ENCODE assay signal across 9 cellular contexts in genomic region chr16:54287758-54288591, GRCh38. TPM values are rescaled to one million over a fixed set of nuclear protein-coding genes. Genes with fewer than 3 reads are reported as not detected.
DNase-seq lines count a peak whose midpoint lies in the region; ATAC-seq, FAIRE-seq and TF ChIP-seq lines count a peak whose summit lies in the region.
"Had no signal": no experiment of that assay in that cellular context is flagged by ENCODE, and none has a peak within 500 bp of the region (broad histone marks: within the 10 kb centered on the region; RNA-seq: fewer than 3 reads in every experiment).

No MANE protein-coding gene starts in this region.

- H3K27ac ChIP-seq in lower lobe of right lung (peak overlapping the region; percentile 84), MM.1S (ENCODE audit: low read length) (no peak overlapping the region)

- H3K9me3 ChIP-seq in lower lobe of right lung (no peaks in the 10 kb centered on the region), MM.1S (replicated peaks; ENCODE audit: insufficient read depth, low read length) (no peaks in the 10 kb centered on the region)

- no peak for ATAC-seq in activated CD8-positive, alpha-beta T cell treated with anti-CD3 and anti-CD28 coated beads, Interleukin-2, amount 10 ng/mL, durations not matched to agents 7 days and 5 days
- no peak for ATAC-seq in activated CD8-positive, alpha-beta T cell treated with anti-CD3 and anti-CD28 coated beads for 36 hours
- peak; percentile 29 to 45 for ATAC-seq in lower lobe of right lung

- no peak for FAIRE-seq in bronchial epithelial cell (lab: Jason Lieb, UNC)

- H3K4me3 ChIP-seq in bronchial epithelial cell (ENCODE audit: low read depth, low read length) (peak overlapping the region; percentile 90), lower lobe of right lung (peak overlapping the region; percentile 60), MM.1S (ENCODE audit: low read length) (no peak overlapping the region)

- H4K20me1 ChIP-seq in MM.1S (ENCODE audit: insufficient read depth, low read length), result no peaks in the 10 kb centered on the region

- H3K36me3 ChIP-seq in bronchial epithelial cell (ENCODE audit: control insufficient read depth, insufficient read depth, low read length), result peaks cover 1% of the 10 kb centered on the region
- H3K36me3 ChIP-seq in lower lobe of right lung, result no peaks in the 10 kb centered on the region
- no peaks in the 10 kb centered on the region for H3K36me3 ChIP-seq in MM.1S (replicated peaks; ENCODE audit: insufficient read depth, low read length)

- H3K27me3 ChIP-seq in bronchial epithelial cell (ENCODE audit: control insufficient read depth, insufficient read depth, low read length) (no peaks in the 10 kb centered on the region), lower lobe of right lung (ENCODE audit: low read depth) (peaks cover 94% of the 10 kb centered on the region), MM.1S (replicated peaks; ENCODE audit: insufficient read depth, low read length) (peaks cover 3% of the 10 kb centered on the region)

- no peaks in the 10 kb centered on the region for H3K79me2 ChIP-seq in MM.1S (ENCODE audit: low read length)

- H3K27me3 Mint-ChIP-seq in activated CD8-positive, alpha-beta T cell treated with anti-CD3 and anti-CD28 coated beads, Interleukin-2, amount 10 ng/mL, durations not matched to agents 7 days and 5 days (ENCODE audit: low read depth), result peaks cover 75% of the 10 kb centered on the region
- H3K27me3 Mint-ChIP-seq in activated CD8-positive, alpha-beta T cell treated with anti-CD3 and anti-CD28 coated beads for 36 hours, result peaks cover 70% of the 10 kb centered on the region
- peaks cover 75% of the 10 kb centered on the region for H3K27me3 Mint-ChIP-seq in type B pancreatic cell

- CTCF ChIA-PET in activated CD8-positive, alpha-beta T cell treated with anti-CD3 and anti-CD28 coated beads, Interleukin-2, amount 10 ng/mL, durations not matched to agents 7 days and 5 days (lab: Charles Lee), result no interaction called here
- CTCF ChIA-PET in activated CD8-positive, alpha-beta T cell treated with anti-CD3 and anti-CD28 coated beads for 36 hours (lab: Charles Lee), result no interaction called here

- intact Hi-C loops in activated CD8-positive, alpha-beta T cell treated with anti-CD3 and anti-CD28 coated beads for 36 hours (cut with micrococcal nuclease), result loop anchor here (5.0 kb wide), 1 partner anchor 649 kb away; no protein-coding TSS in a partner anchor
- intact Hi-C loops in lower lobe of right lung (cut with DNase I), result no loop called here

- peaks cover 16% of the 10 kb centered on the region for H3K4me1 ChIP-seq in lower lobe of right lung
- H3K4me1 ChIP-seq in MM.1S (ENCODE audit: low read length), result no peaks in the 10 kb centered on the region

- peak overlapping the region; percentile 25 for H3K4me3 Mint-ChIP-seq in activated CD8-positive, alpha-beta T cell treated with anti-CD3 and anti-CD28 coated beads, Interleukin-2, amount 10 ng/mL, durations not matched to agents 7 days and 5 days
- no peak overlapping the region for H3K4me3 Mint-ChIP-seq in activated CD8-positive, alpha-beta T cell treated with anti-CD3 and anti-CD28 coated beads for 36 hours
- H3K4me3 Mint-ChIP-seq in type B pancreatic cell, result peak overlapping the region; percentile 85

- H3K27ac Mint-ChIP-seq in activated CD8-positive, alpha-beta T cell treated with anti-CD3 and anti-CD28 coated beads, Interleukin-2, amount 10 ng/mL, durations not matched to agents 7 days and 5 days, result peak overlapping the region; percentile 61
- H3K27ac Mint-ChIP-seq in activated CD8-positive, alpha-beta T cell treated with anti-CD3 and anti-CD28 coated beads for 36 hours, result no peak overlapping the region
- peak overlapping the region; percentile 9 for H3K27ac Mint-ChIP-seq in type B pancreatic cell
- H3K27ac Mint-ChIP-seq: CD14-positive monocyte had no signal

- peaks cover 17% of the 10 kb centered on the region for H3K4me1 Mint-ChIP-seq in activated CD8-positive, alpha-beta T cell treated with anti-CD3 and anti-CD28 coated beads, Interleukin-2, amount 10 ng/mL, durations not matched to agents 7 days and 5 days (ENCODE audit: low read depth)
- H3K4me1 Mint-ChIP-seq in activated CD8-positive, alpha-beta T cell treated with anti-CD3 and anti-CD28 coated beads for 36 hours (ENCODE audit: low read depth), result peaks cover 21% of the 10 kb centered on the region
- peaks cover 22% of the 10 kb centered on the region for H3K4me1 Mint-ChIP-seq in type B pancreatic cell (ENCODE audit: unreplicated experiment)

- H3K9ac ChIP-seq in MM.1S (ENCODE audit: low read length), result no peak overlapping the region

- H3K9me2 ChIP-seq in MM.1S (replicated peaks; ENCODE audit: insufficient read depth, low read length), result no peaks in the 10 kb centered on the region

- POLR2A ChIA-PET in activated CD8-positive, alpha-beta T cell treated with anti-CD3 and anti-CD28 coated beads, Interleukin-2, amount 10 ng/mL, durations not matched to agents 7 days and 5 days (lab: Charles Lee), result no interaction called here
- POLR2A ChIA-PET in activated CD8-positive, alpha-beta T cell treated with anti-CD3 and anti-CD28 coated beads for 36 hours (lab: Charles Lee), result no interaction called here

- H3F3A ChIP-seq in MM.1S (ENCODE audit: insufficient read depth, low read length), result no peaks in the 10 kb centered on the region

- peaks cover 4% of the 10 kb centered on the region for H3K9me3 Mint-ChIP-seq in activated CD8-positive, alpha-beta T cell treated with anti-CD3 and anti-CD28 coated beads, Interleukin-2, amount 10 ng/mL, durations not matched to agents 7 days and 5 days (ENCODE audit: insufficient read depth)
- H3K9me3 Mint-ChIP-seq in activated CD8-positive, alpha-beta T cell treated with anti-CD3 and anti-CD28 coated beads for 36 hours, result no peaks in the 10 kb centered on the region
- H3K9me3 Mint-ChIP-seq in type B pancreatic cell, result no peaks in the 10 kb centered on the region

- H2AFZ ChIP-seq in MM.1S (ENCODE audit: low read length), result no peak overlapping the region

- DNase-seq in activated CD8-positive, alpha-beta T cell treated with anti-CD3 and anti-CD28 coated beads, Interleukin-2, amount 10 ng/mL, durations not matched to agents 7 days and 5 days, result no peak
- no peak for DNase-seq in activated CD8-positive, alpha-beta T cell treated with anti-CD3 and anti-CD28 coated beads for 36 hours
- DNase-seq in bronchial epithelial cell (ENCODE audit: low read depth) (no peak), lower lobe of right lung (peak; percentile 66), type B pancreatic cell (ENCODE audit: extremely low spot score, unreplicated experiment) (no peak), NCI-H1092 treated with DMSO at 0.1 percent for 48 hours (lab: John Stamatoyannopoulos, UW) (no peak), DMS153 treated with DMSO at 0.1 percent for 48 hours (lab: John Stamatoyannopoulos, UW; ENCODE audit: unreplicated experiment) (no peak), MM.1S (no peak)

- H3K4me2 ChIP-seq in MM.1S (ENCODE audit: low read depth, low read length), result no peak overlapping the region

- TF ChIP-seq CTCF in activated CD8-positive, alpha-beta T cell treated with anti-CD3 and anti-CD28 coated beads for 36 hours (IDR thresholded peaks at IDR 0.05), result no peak
- no peak for TF ChIP-seq CTCF in bronchial epithelial cell (IDR thresholded peaks at IDR 0.05; ENCODE audit: insufficient read depth, low read length, severe bottlenecking)
- TF ChIP-seq CTCF in lower lobe of right lung (IDR thresholded peaks at IDR 0.05), result no peak
- TF ChIP-seq CTCF in type B pancreatic cell (conservative IDR thresholded peaks at IDR 0.05), result no peak
- no peak for TF ChIP-seq CTCF in MM.1S (IDR thresholded peaks at IDR 0.05; ENCODE audit: low read length)

- H3K36me3 Mint-ChIP-seq in activated CD8-positive, alpha-beta T cell treated with anti-CD3 and anti-CD28 coated beads, Interleukin-2, amount 10 ng/mL, durations not matched to agents 7 days and 5 days (ENCODE audit: low read depth), result peaks cover 17% of the 10 kb centered on the region
- peaks cover 3% of the 10 kb centered on the region for H3K36me3 Mint-ChIP-seq in activated CD8-positive, alpha-beta T cell treated with anti-CD3 and anti-CD28 coated beads for 36 hours (ENCODE audit: low read depth)
- H3K36me3 Mint-ChIP-seq in type B pancreatic cell, result peaks cover 12% of the 10 kb centered on the region

RNA-seq across cellular contexts. Expression of gene IRX3, which starts 1.4 kb away (rescaled TPM):
- total RNA-seq in activated CD8-positive, alpha-beta T cell treated with anti-CD3 and anti-CD28 coated beads, Interleukin-2, amount 10 ng/mL, durations not matched to agents 7 days and 5 days, result not detected
- not detected for total RNA-seq in activated CD8-positive, alpha-beta T cell treated with anti-CD3 and anti-CD28 coated beads for 36 hours
- total RNA-seq in bronchial epithelial cell (2.1 and 6.0 TPM in 2 replicates), lower lobe of right lung (108 TPM), type B pancreatic cell (ENCODE audit: low replicate concordance) (30.0 and 30.7 TPM in 2 replicates)

Comparison
In these comparisons a context has a peak if more than half of its experiments do, and no peak if none do; other contexts are left out.
1. ATAC-seq: peak in lower lobe of right lung (2 of 2); none in activated CD8-positive, alpha-beta T cell treated with anti-CD3 and anti-CD28 coated beads, Interleukin-2, amount 10 ng/mL, durations not matched to agents 7 days and 5 days (single experiment) and activated CD8-positive, alpha-beta T cell treated with anti-CD3 and anti-CD28 coated beads for 36 hours (single experiment).